Comparison of ENCODE assay signal across 5 cellular contexts in the genomic region with DNA sequence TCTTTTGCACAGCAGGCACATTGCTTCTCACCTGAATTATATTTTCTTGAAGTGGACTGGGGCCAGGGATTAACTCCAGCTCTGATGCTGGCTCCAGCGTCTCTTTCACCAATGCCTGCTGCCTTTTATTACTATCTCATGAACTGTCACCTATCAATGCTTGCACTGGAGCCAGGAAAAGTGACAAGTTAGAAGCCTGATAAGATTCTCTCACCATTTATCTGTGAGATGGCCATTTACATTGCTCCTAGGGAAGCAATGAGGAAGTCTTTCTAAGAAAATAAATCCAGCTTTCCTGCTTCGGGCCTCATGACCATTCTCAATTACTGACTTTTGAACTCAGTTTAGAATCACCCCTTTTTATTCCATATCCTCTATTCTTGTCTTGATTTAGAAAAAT. TPM values are rescaled to one million over a fixed set of nuclear protein-coding genes. Genes with fewer than 3 reads are reported as not detected.
"Had no signal": no experiment of that assay in that cellular context is flagged by ENCODE, and none has a peak within 500 bp of the region (broad histone marks: within the 10 kb centered on the region; RNA-seq: fewer than 3 reads in every experiment).

No MANE protein-coding gene starts in this region.

- H3K4me1 Mint-ChIP-seq: GM23338 had no signal

- DNase-seq: H9, HCEC 1CT, IMR-90 had no signal

- H3K4me3 ChIP-seq: GM23338 had no signal

- ATAC-seq: GM23338 had no signal

- H3K4me3 Mint-ChIP-seq: GM23338, H9 had no signal

- H3K9me3 Mint-ChIP-seq: GM23338, H9 had no signal

- H3K27ac Mint-ChIP-seq: GM23338, H9 had no signal

RNA-seq across cellular contexts. Expression of a gene that starts 48.5 kb away (rescaled TPM):
- total RNA-seq: HT-29 had no signal
